17 cellular contexts compared by ENCODE assay signal in genomic region chr2:237577956-237578870, GRCh38. TPM values are rescaled to one million over a fixed set of nuclear protein-coding genes. Genes with fewer than 3 reads are reported as not detected.
A peak's percentile ranks its signal among the peaks of the same experiment; 100 is the strongest.
DNase-seq lines count a peak whose midpoint lies in the region; ATAC-seq, FAIRE-seq and TF ChIP-seq lines count a peak whose summit lies in the region.
"Had no signal": no experiment of that assay in that cellular context is flagged by ENCODE, and none has a peak within 500 bp of the region (broad histone marks: within the 10 kb centered on the region; RNA-seq: fewer than 3 reads in every experiment).

No MANE protein-coding gene starts in this region.

- no peak overlapping the region for H3K4me3 ChIP-seq in bronchial epithelial cell (ENCODE audit: low read depth, low read length)
- H3K4me3 ChIP-seq in lower lobe of right lung, result no peak overlapping the region
- H3K4me3 ChIP-seq: GM23248, HAP-1 had no signal

- peaks cover 32% of the 10 kb centered on the region for H3K4me1 ChIP-seq in lower lobe of right lung
- H3K4me1 ChIP-seq: HAP-1 had no signal

- H3K27ac ChIP-seq in lower lobe of right lung, result no peak overlapping the region
- H3K27ac ChIP-seq: GM23248, HL-60 had no signal

- no peak for DNase-seq in bronchial epithelial cell (ENCODE audit: low read depth)
- DNase-seq in lower lobe of right lung, result peak; percentile 15
- DNase-seq in posterior vena cava (ENCODE audit: low spot score), result peak; percentile 42
- DNase-seq in NCI-H748 treated with DMSO at 0.1 percent for 48 hours (lab: John Stamatoyannopoulos, UW), result no peak
- DNase-seq in NCI-H1105 treated with DMSO at 0.1 percent for 48 hours (lab: John Stamatoyannopoulos, UW), result no peak
- no peak for DNase-seq in NCI-H1417 treated with DMSO at 0.1 percent for 48 hours (lab: John Stamatoyannopoulos, UW)
- DNase-seq: C1 segment of cervical spinal cord; Calu3; CD4-positive, alpha-beta T cell; DMS 273 treated with DMSO at 0.1 percent for 48 hours; GM23248 had no signal

- no peaks in the 10 kb centered on the region for H3K36me3 ChIP-seq in bronchial epithelial cell (ENCODE audit: control insufficient read depth, insufficient read depth, low read length)
- H3K36me3 ChIP-seq in lower lobe of right lung, result no peaks in the 10 kb centered on the region
- H3K36me3 ChIP-seq: HAP-1 had no signal

- H3K9me3 ChIP-seq in lower lobe of right lung, result no peaks in the 10 kb centered on the region
- H3K9me3 ChIP-seq: HAP-1 had no signal

- peak; percentile 76 for FAIRE-seq in bronchial epithelial cell (lab: Jason Lieb, UNC)
- FAIRE-seq: A204.1 had no signal

- no peaks in the 10 kb centered on the region for H3K27me3 ChIP-seq in bronchial epithelial cell (ENCODE audit: control insufficient read depth, insufficient read depth, low read length)
- H3K27me3 ChIP-seq in lower lobe of right lung (ENCODE audit: low read depth), result no peaks in the 10 kb centered on the region

- ATAC-seq in lower lobe of right lung, result no peak
- ATAC-seq in GM18861 (IDR thresholded peaks at IDR 0.05; ENCODE audit: unreplicated experiment), result no peak

- TF ChIP-seq CTCF in bronchial epithelial cell (IDR thresholded peaks at IDR 0.05; ENCODE audit: insufficient read depth, low read length, severe bottlenecking) (no peak), lower lobe of right lung (IDR thresholded peaks at IDR 0.05) (no peak)

- intact Hi-C loops in lower lobe of right lung (cut with DNase I) (no loop called here), posterior vena cava (cut with DNase I) (loop anchor here (10.0 kb wide), 1 partner anchor 453 kb away; no protein-coding TSS in a partner anchor)

RNA-seq across cellular contexts. Expression of gene PRLH, which starts 11.8 kb away (rescaled TPM):
- total RNA-seq in bronchial epithelial cell, result not detected in 2 replicates
- not detected for total RNA-seq in lower lobe of right lung
- total RNA-seq in posterior vena cava, result not detected
- total RNA-seq: B cell; Calu3; CD4-positive, alpha-beta T cell; Daoy; GM23248 had no signal

RNA-seq across cellular contexts. Expression of gene RAB17, which starts 12.3 kb away (rescaled TPM):
- total RNA-seq in bronchial epithelial cell, result 1.0 and 2.4 TPM in 2 replicates
- 60.1 TPM for total RNA-seq in lower lobe of right lung
- total RNA-seq in posterior vena cava, result 1 to 10 TPM; 2.0 to 2.7 TPM
- total RNA-seq: B cell; CD4-positive, alpha-beta T cell had no signal

RNA-seq across cellular contexts. Expression of gene LRRFIP1, which starts 49.2 kb away (rescaled TPM):
- 115 and 183 TPM in 2 replicates for total RNA-seq in bronchial epithelial cell
- 180 TPM for total RNA-seq in lower lobe of right lung
- 100 to 1,000 TPM; 180 to 357 TPM for total RNA-seq in posterior vena cava

Comparison
In these comparisons a context has a peak if more than half of its experiments do, and no peak if none do; other contexts are left out.
1. DNase-seq: peak in lower lobe of right lung (single experiment) and posterior vena cava (single experiment); none in bronchial epithelial cell (single experiment), NCI-H748 treated with DMSO at 0.1 percent for 48 hours (single experiment), NCI-H1105 treated with DMSO at 0.1 percent for 48 hours (single experiment) and NCI-H1417 treated with DMSO at 0.1 percent for 48 hours (single experiment).
2. RNA of gene RAB17, which starts 12.3 kb away (total RNA-seq): 60.1 TPM in lower lobe of right lung (single experiment); 2.0 to 2.7 TPM in posterior vena cava and 1.0 to 2.4 TPM in bronchial epithelial cell; every median in the first group is over 10 times any median in the second.